Comparison of ENCODE assay signal across 8 cellular contexts in genomic region chr11:62622476-62622875, GRCh38. TPM values are rescaled to one million over a fixed set of nuclear protein-coding genes. Genes with fewer than 3 reads are reported as not detected.
DNase-seq lines count a peak whose midpoint lies in the region; ATAC-seq and TF ChIP-seq lines count a peak whose summit lies in the region.

No MANE protein-coding gene starts in this region.

- H3K4me1 Mint-ChIP-seq in CD4-positive, CD25-positive, alpha-beta regulatory T cell, result peaks cover 7 to 29% (median 16%) of the 10 kb centered on the region in 4 donors
- H3K4me1 Mint-ChIP-seq in endothelial cell (ENCODE audit: unreplicated experiment) (peaks cover 50% of the 10 kb centered on the region), osteocyte (ENCODE audit: unreplicated experiment) (peaks cover 18% of the 10 kb centered on the region)

- H3K4me1 ChIP-seq in CD4-positive, CD25-positive, alpha-beta regulatory T cell (ENCODE audit: control insufficient read depth, insufficient read depth, low read length, poor library complexity, severe bottlenecking), result peaks cover 22% of the 10 kb centered on the region
- peaks cover 14% of the 10 kb centered on the region for H3K4me1 ChIP-seq in Panc1 (ENCODE audit: control insufficient read depth, insufficient read depth, low read length)

- no peaks in the 10 kb centered on the region for H3K9me3 Mint-ChIP-seq in CD4-positive, CD25-positive, alpha-beta regulatory T cell
- H3K9me3 Mint-ChIP-seq in endothelial cell (ENCODE audit: unreplicated experiment), result no peaks in the 10 kb centered on the region
- no peaks in the 10 kb centered on the region for H3K9me3 Mint-ChIP-seq in osteocyte (ENCODE audit: unreplicated experiment)

- CTCF ChIA-PET in Panc1 (lab: Charles Lee), result interaction anchor here (0.7 kb wide), 1 partner anchor 229 kb away, joined by 3 read pairs; no protein-coding TSS in a partner anchor

- POLR2A ChIA-PET in Panc1 (lab: Charles Lee), result interaction anchor here (0.6 to 0.8 kb wide), 3 partner anchors 23 to 62 kb away, joined by 4 to 8 read pairs (median 5); no protein-coding TSS in a partner anchor

- H3K27ac ChIP-seq in CD4-positive, CD25-positive, alpha-beta regulatory T cell (ENCODE audit: insufficient read depth, low read length, poor library complexity, severe bottlenecking), result peak overlapping the region; percentile 96
- peak overlapping the region; percentile 97 for H3K27ac ChIP-seq in Panc1 (ENCODE audit: low read length)

- peaks cover 24% of the 10 kb centered on the region for H3K36me3 ChIP-seq in CD4-positive, CD25-positive, alpha-beta regulatory T cell (ENCODE audit: control insufficient read depth, insufficient read depth, low read length)
- H3K36me3 ChIP-seq in Panc1 (ENCODE audit: control insufficient read depth, insufficient read depth, low read length), result peaks cover 12% of the 10 kb centered on the region; the same call in 1 of the 2 replicates

- DNase-seq in CD4-positive, CD25-positive, alpha-beta regulatory T cell, result no peak
- no peak for DNase-seq in Panc1 (ENCODE audit: low read depth, low spot score)
- DNase-seq in endothelial cell (ENCODE audit: low spot score), result no peak
- no peak for DNase-seq in osteocyte (ENCODE audit: extremely low spot score, unreplicated experiment)
- no peak for DNase-seq in ureter (ENCODE audit: low spot score)
- DNase-seq in erythroblast (lab: John Stamatoyannopoulos, UW), result no peak

- peak overlapping the region; percentile 10 for H3K4me3 ChIP-seq in CD4-positive, CD25-positive, alpha-beta regulatory T cell (ENCODE audit: low read depth, low read length)
- peak overlapping the region; percentile 39 to 94; a peak in 3 of 4 replicates for H3K4me3 ChIP-seq in Panc1 (ENCODE audit: low read depth in 2 of 2, low read length in 2 of 2)

- H3K27me3 Mint-ChIP-seq in CD4-positive, CD25-positive, alpha-beta regulatory T cell, result no peaks in the 10 kb centered on the region
- H3K27me3 Mint-ChIP-seq in endothelial cell (ENCODE audit: unreplicated experiment) (peaks cover 15% of the 10 kb centered on the region), osteocyte (ENCODE audit: unreplicated experiment) (no peaks in the 10 kb centered on the region)

- H3K4me3 Mint-ChIP-seq in CD4-positive, CD25-positive, alpha-beta regulatory T cell, result peak overlapping the region; percentile 92 to 95 (median 95)
- peak overlapping the region; percentile 91 for H3K4me3 Mint-ChIP-seq in endothelial cell (ENCODE audit: unreplicated experiment)
- peak overlapping the region; percentile 94 for H3K4me3 Mint-ChIP-seq in osteocyte (ENCODE audit: unreplicated experiment)

- intact Hi-C loops in Panc1 (cut with micrococcal nuclease; ENCODE audit: unreplicated experiment), result no loop called here

- in situ Hi-C loops in Panc1 (cut with HindIII; ENCODE audit: low pct_unique_long_range_greater_than_20kb, low sequenced_read_pairs), result no loop called here

- peak overlapping the region; percentile 96 to 99 (median 99) for H3K27ac Mint-ChIP-seq in CD4-positive, CD25-positive, alpha-beta regulatory T cell
- H3K27ac Mint-ChIP-seq in endothelial cell (ENCODE audit: unreplicated experiment) (peak overlapping the region; percentile 100), osteocyte (ENCODE audit: unreplicated experiment) (peak overlapping the region; percentile 99)

- TF ChIP-seq CTCF in Panc1 (IDR thresholded peaks at IDR 0.05) (no peak), endothelial cell (IDR thresholded peaks at IDR 0.05; ENCODE audit: unreplicated experiment) (no peak), osteocyte (IDR thresholded peaks at IDR 0.05) (no peak)

- peaks cover 24% of the 10 kb centered on the region for H3K36me3 Mint-ChIP-seq in CD4-positive, CD25-positive, alpha-beta regulatory T cell
- H3K36me3 Mint-ChIP-seq in endothelial cell (ENCODE audit: low read depth, unreplicated experiment) (peaks cover 37% of the 10 kb centered on the region), osteocyte (ENCODE audit: unreplicated experiment) (peaks cover 20% of the 10 kb centered on the region)

- no peak for TF ChIP-seq POLR2A in erythroblast (IDR thresholded peaks at IDR 0.05; ENCODE audit: low read length)

- H3K9me3 ChIP-seq in CD4-positive, CD25-positive, alpha-beta regulatory T cell (ENCODE audit: control insufficient read depth in 2 of 2, low read length in 2 of 2), result no peaks in the 10 kb centered on the region
- H3K9me3 ChIP-seq in Panc1 (ENCODE audit: control insufficient read depth, insufficient read depth, low read depth, low read length), result no peaks in the 10 kb centered on the region

- no peaks in the 10 kb centered on the region for H3K27me3 ChIP-seq in CD4-positive, CD25-positive, alpha-beta regulatory T cell (ENCODE audit: control insufficient read depth, insufficient read depth, low read length)
- H3K27me3 ChIP-seq in Panc1 (ENCODE audit: control insufficient read depth, insufficient read depth, low read length), result no peaks in the 10 kb centered on the region

- ATAC-seq in CD4-positive, CD25-positive, alpha-beta regulatory T cell (ENCODE audit: low read depth in 2 of 2), result no peak
- ATAC-seq in Panc1, result no peak; the same call in 1 of the 2 replicates
- ATAC-seq in HG03039 (IDR thresholded peaks at IDR 0.05; ENCODE audit: unreplicated experiment), result no peak
- no peak for ATAC-seq in GM21515 (IDR thresholded peaks at IDR 0.05; ENCODE audit: unreplicated experiment)

- BruUV-seq in Panc1 (replicated peaks; lab: Mats Ljungman, UMichigan), result no TSS peak

RNA-seq across cellular contexts. Expression of gene B3GAT3, which starts 0.7 kb away (rescaled TPM):
- 57.5 TPM for total RNA-seq in CD4-positive, CD25-positive, alpha-beta regulatory T cell
- polyA plus RNA-seq in CD4-positive, CD25-positive, alpha-beta regulatory T cell, result 10 to 100 TPM; 34.3 to 43.1 (median 35.7) TPM
- total RNA-seq in Panc1 (2021; ENCODE audit: unreplicated experiment), result 68.2 TPM
- polyA plus RNA-seq in Panc1 (2012; ENCODE audit: insufficient read length), result 82.8 TPM
- total RNA-seq in endothelial cell (ENCODE audit: unreplicated experiment), result 32.8 TPM
- total RNA-seq in osteocyte, result 35.8 and 41.4 TPM in 2 replicates
- 50.7 TPM for total RNA-seq in ureter

RNA-seq across cellular contexts. Expression of gene ROM1, which starts 9.4 kb away (rescaled TPM):
- total RNA-seq in CD4-positive, CD25-positive, alpha-beta regulatory T cell, result 1.9 TPM
- 1 to 10 TPM in 2 of 4 donors, under 1 TPM in 2; 0.41 to 1.3 (median 0.80) TPM for polyA plus RNA-seq in CD4-positive, CD25-positive, alpha-beta regulatory T cell
- total RNA-seq in Panc1 (2021; ENCODE audit: unreplicated experiment) (2.7 TPM), endothelial cell (ENCODE audit: unreplicated experiment) (2.1 TPM), osteocyte (3.3 and 4.4 TPM in 2 replicates), ureter (5.4 TPM)
- polyA plus RNA-seq in Panc1 (2012; ENCODE audit: insufficient read length), result 5.8 TPM

RNA-seq across cellular contexts. Expression of gene EML3, which starts 9.9 kb away (rescaled TPM):
- total RNA-seq in CD4-positive, CD25-positive, alpha-beta regulatory T cell, result 165 TPM
- 10 to 100 TPM; 16.1 to 23.2 (median 16.4) TPM for polyA plus RNA-seq in CD4-positive, CD25-positive, alpha-beta regulatory T cell
- 88.8 TPM for total RNA-seq in Panc1 (2021; ENCODE audit: unreplicated experiment)
- 77.9 TPM for polyA plus RNA-seq in Panc1 (2012; ENCODE audit: insufficient read length)
- total RNA-seq in endothelial cell (ENCODE audit: unreplicated experiment), result 98.6 TPM
- 78.8 and 80.9 TPM in 2 replicates for total RNA-seq in osteocyte
- 83.2 TPM for total RNA-seq in ureter

RNA-seq across cellular contexts. Expression of gene MTA2, which starts 20.8 kb away (rescaled TPM):
- total RNA-seq in CD4-positive, CD25-positive, alpha-beta regulatory T cell, result 172 TPM
- 10 to 100 TPM; 30.3 to 38.6 (median 33.9) TPM for polyA plus RNA-seq in CD4-positive, CD25-positive, alpha-beta regulatory T cell
- 163 TPM for total RNA-seq in Panc1 (2021; ENCODE audit: unreplicated experiment)
- 129 TPM for polyA plus RNA-seq in Panc1 (2012; ENCODE audit: insufficient read length)
- total RNA-seq in endothelial cell (ENCODE audit: unreplicated experiment), result 157 TPM
- 91.6 and 107 TPM in 2 replicates for total RNA-seq in osteocyte
- 128 TPM for total RNA-seq in ureter

RNA-seq across cellular contexts. Expression of gene GANAB, which starts 23.9 kb away (rescaled TPM):
- 169 TPM for total RNA-seq in CD4-positive, CD25-positive, alpha-beta regulatory T cell
- polyA plus RNA-seq in CD4-positive, CD25-positive, alpha-beta regulatory T cell, result 100 to 1,000 TPM; 128 to 138 (median 135) TPM
- total RNA-seq in Panc1 (2021; ENCODE audit: unreplicated experiment) (415 TPM), endothelial cell (ENCODE audit: unreplicated experiment) (383 TPM), osteocyte (366 and 389 TPM in 2 replicates), ureter (271 TPM)
- 318 TPM for polyA plus RNA-seq in Panc1 (2012; ENCODE audit: insufficient read length)
